ENCODE assay signal across 9 cellular contexts in the genomic region with DNA sequence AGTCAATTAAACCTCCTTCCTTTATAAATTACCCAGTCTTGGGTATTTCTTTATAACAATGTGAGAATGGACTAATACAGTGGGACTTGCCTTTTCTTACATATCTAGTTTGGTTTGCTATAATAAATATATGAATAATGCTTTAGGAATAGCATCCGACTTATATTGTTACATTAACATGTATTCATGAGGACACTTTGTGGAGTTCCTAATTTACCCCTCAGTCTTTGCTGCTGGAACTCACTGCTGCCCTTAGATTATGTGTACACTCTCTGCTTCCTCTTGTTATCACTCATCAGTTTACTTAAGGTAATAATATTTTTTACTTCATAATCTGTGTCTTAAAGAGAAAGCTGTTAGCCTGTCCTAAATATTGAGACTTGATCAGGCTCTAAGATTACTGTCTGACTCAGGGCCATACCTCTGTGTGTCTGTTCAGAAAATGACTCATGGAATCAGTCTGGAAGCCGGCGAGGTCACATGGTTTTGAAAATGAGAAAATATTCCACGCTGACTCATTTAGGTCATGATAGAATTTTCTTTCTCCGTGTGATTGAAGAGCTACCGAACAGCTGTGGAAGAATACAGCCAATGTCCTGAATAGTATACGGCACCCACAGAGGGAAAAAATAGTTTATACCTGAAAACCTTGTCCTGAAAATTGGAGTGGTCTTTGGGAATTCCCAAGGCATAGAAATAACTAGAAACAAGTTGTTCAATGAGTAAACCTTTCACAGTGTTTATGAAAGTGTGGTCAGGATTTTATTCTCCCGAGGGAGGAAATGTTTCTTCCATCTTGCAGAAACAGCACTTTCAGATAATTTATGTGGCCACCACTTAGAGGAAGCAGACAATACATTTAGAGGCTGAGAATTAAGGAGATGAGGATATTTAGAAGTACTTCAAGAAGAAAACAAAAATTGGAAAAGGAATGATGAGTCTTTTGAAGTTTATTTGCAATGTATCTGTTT.
DNase-seq lines count a peak whose midpoint lies in the region; ATAC-seq and TF ChIP-seq lines count a peak whose summit lies in the region.
"Had no signal": no experiment of that assay in that cellular context is flagged by ENCODE, and none has a peak within 500 bp of the region (broad histone marks: within the 10 kb centered on the region; RNA-seq: fewer than 3 reads in every experiment).

No MANE protein-coding gene starts in this region.

- no peak overlapping the region for H4K91ac ChIP-seq in H9 (ENCODE audit: insufficient read length, low read depth, low read length)

- H3K4me1 ChIP-seq in hepatocyte (ENCODE audit: insufficient read depth) (peaks cover 6% of the 10 kb centered on the region), endodermal cell (ENCODE audit: control insufficient read depth, insufficient read depth, low read length) (peaks cover 3% of the 10 kb centered on the region), H9 (ENCODE audit: insufficient read depth, low read length) (no peaks in the 10 kb centered on the region)

- no peaks in the 10 kb centered on the region for H3K79me1 ChIP-seq in H9 (ENCODE audit: insufficient read depth, low read depth, low read length, poor library complexity, severe bottlenecking)

- H3K79me2 ChIP-seq in hepatocyte = no peaks in the 10 kb centered on the region
- H3K79me2 ChIP-seq in H9 (ENCODE audit: insufficient read depth, low read length) = no peaks in the 10 kb centered on the region

- DNase-seq in Calu3 (peak; percentile 59), HS-5 (ENCODE audit: low read depth) (peak; percentile 76), hepatocyte (ENCODE audit: low spot score) (peak; percentile 81), endodermal cell (no peak), H9 (no peak)
- peak; percentile 28 for DNase-seq in activated naive CD8-positive, alpha-beta T cell treated with anti-CD3 and anti-CD28 coated beads, Interleukin-2, amount 50 U/mL, for 24 hours
- peak; percentile 5 to 23 for DNase-seq in stimulated activated CD8-positive, alpha-beta memory T cell treated with anti-CD3 and anti-CD28 coated beads, Interleukin-4, amount 100 ng/mL, for 4 hours (ENCODE audit: low read depth in 2 of 2, low spot score in 1 of 2)

- H2BK15ac ChIP-seq in H9 (ENCODE audit: low read depth, low read length) = no peak overlapping the region

- H3K4me1 Mint-ChIP-seq in Calu3 (ENCODE audit: low read depth, unreplicated experiment) = peaks cover 19% of the 10 kb centered on the region
- peaks cover 27% of the 10 kb centered on the region for H3K4me1 Mint-ChIP-seq in activated naive CD8-positive, alpha-beta T cell treated with anti-CD3 and anti-CD28 coated beads, Interleukin-2, amount 50 U/mL, for 24 hours
- H3K4me1 Mint-ChIP-seq in endodermal cell = peaks cover 3% of the 10 kb centered on the region
- H3K4me1 Mint-ChIP-seq in H9 = no peaks in the 10 kb centered on the region

- H3T11ph ChIP-seq in H9 (ENCODE audit: low read length) = no peak overlapping the region

- peak overlapping the region; percentile 82 for H3K27ac ChIP-seq in hepatocyte
- H3K27ac ChIP-seq in endodermal cell (ENCODE audit: low read depth, low read length) = no peak overlapping the region
- no peak overlapping the region for H3K27ac ChIP-seq in H9 (ENCODE audit: insufficient read length, low read depth, low read length)
- H3K27ac ChIP-seq: neutrophil had no signal

- intact Hi-C loops in Calu3 (cut with micrococcal nuclease; ENCODE audit: unreplicated experiment) = loop anchor here (10.0 kb wide), 1 partner anchor 265 kb away; no protein-coding TSS in a partner anchor

- H4K20me1 ChIP-seq in hepatocyte (ENCODE audit: insufficient read depth, poor library complexity, severe bottlenecking) (no peaks in the 10 kb centered on the region), H9 (ENCODE audit: control insufficient read depth, insufficient read depth, insufficient read length) (no peaks in the 10 kb centered on the region)

- WGBS in hepatocyte (ENCODE audit: low lambda C conversion rate, missing lambda C conversion rate) = 53% methylated on average over 8 of the region's 8 CpGs
- WGBS in endodermal cell (ENCODE audit: insufficient coverage in 1 of 2, insufficient read length in 1 of 2), 2 experiments = 92 to 98% methylated on average over 7 to 8 of the region's 8 CpGs
- WGBS in H9 (ENCODE audit: extremely low coverage, insufficient read length, low lambda C conversion rate) = no CpG with 5 or more reads among the region's 8 CpGs

- no peak overlapping the region for H3K4ac ChIP-seq in H9 (ENCODE audit: low read depth, low read length)

- H2AFZ ChIP-seq in hepatocyte (peak overlapping the region; percentile 17), H9 (ENCODE audit: low read length) (no peak overlapping the region)

- H3K27me3 Mint-ChIP-seq in Calu3 (ENCODE audit: unreplicated experiment) = no peaks in the 10 kb centered on the region
- no peaks in the 10 kb centered on the region for H3K27me3 Mint-ChIP-seq in activated naive CD8-positive, alpha-beta T cell treated with anti-CD3 and anti-CD28 coated beads, Interleukin-2, amount 50 U/mL, for 24 hours
- peaks cover 1% of the 10 kb centered on the region for H3K27me3 Mint-ChIP-seq in endodermal cell (ENCODE audit: insufficient read depth)
- H3K27me3 Mint-ChIP-seq in H9 (ENCODE audit: low read depth) = no peaks in the 10 kb centered on the region

- H3K23ac ChIP-seq in H9 (ENCODE audit: insufficient read length, low read depth, low read length) = no peak overlapping the region

- H3K4me2 ChIP-seq in hepatocyte = peak overlapping the region; percentile 43
- H3K4me2 ChIP-seq in H9 (ENCODE audit: insufficient read depth, insufficient read length, low read length) = no peak overlapping the region

- no peaks in the 10 kb centered on the region for H3K36me3 ChIP-seq in hepatocyte (replicated peaks; ENCODE audit: insufficient read depth, low read depth)
- H3K36me3 ChIP-seq in endodermal cell (ENCODE audit: control insufficient read depth, insufficient read depth, low read length) = no peaks in the 10 kb centered on the region
- H3K36me3 ChIP-seq: neutrophil had no signal

- peak overlapping the region; percentile 65 for H3K4me3 Mint-ChIP-seq in Calu3 (ENCODE audit: low read depth, unreplicated experiment)
- H3K4me3 Mint-ChIP-seq in activated naive CD8-positive, alpha-beta T cell treated with anti-CD3 and anti-CD28 coated beads, Interleukin-2, amount 50 U/mL, for 24 hours = peak overlapping the region; percentile 68
- no peak overlapping the region for H3K4me3 Mint-ChIP-seq in endodermal cell
- H3K4me3 Mint-ChIP-seq in H9 = no peak overlapping the region

- no peaks in the 10 kb centered on the region for H3K9me2 ChIP-seq in hepatocyte (replicated peaks; ENCODE audit: insufficient read depth)

- TF ChIP-seq CTCF in Calu3 (IDR thresholded peaks at IDR 0.05; ENCODE audit: unreplicated experiment) (no peak), hepatocyte (IDR thresholded peaks at IDR 0.05; ENCODE audit: poor library complexity) (no peak), endodermal cell (conservative IDR thresholded peaks at IDR 0.05) (no peak), H9 (conservative IDR thresholded peaks at IDR 0.05) (no peak)

- H3K9me3 ChIP-seq in hepatocyte (ENCODE audit: low read depth) = no peaks in the 10 kb centered on the region
- no peaks in the 10 kb centered on the region for H3K9me3 ChIP-seq in endodermal cell (ENCODE audit: control insufficient read depth, low read length)
- H3K9me3 ChIP-seq in H9 (ENCODE audit: control insufficient read depth, low read depth, low read length) = no peaks in the 10 kb centered on the region
- H3K9me3 ChIP-seq: neutrophil had no signal

- H3K9me3 Mint-ChIP-seq in Calu3 (ENCODE audit: low read depth, unreplicated experiment) (no peaks in the 10 kb centered on the region), endodermal cell (peaks cover 2% of the 10 kb centered on the region), H9 (peaks cover 3% of the 10 kb centered on the region in 2 experiments; a peak in 2 of 5 replicates)
- peaks cover 8% of the 10 kb centered on the region for H3K9me3 Mint-ChIP-seq in activated naive CD8-positive, alpha-beta T cell treated with anti-CD3 and anti-CD28 coated beads, Interleukin-2, amount 50 U/mL, for 24 hours

- H2BK20ac ChIP-seq in H9 (ENCODE audit: low read depth, low read length, poor library complexity, severe bottlenecking) = no peak overlapping the region

- CTCF ChIA-PET in Calu3 (lab: Charles Lee) = interaction anchor here (0.5 kb wide), 1 partner anchor 137 kb away, joined by 3 read pairs; no protein-coding TSS in a partner anchor

- H3K27me3 ChIP-seq in hepatocyte (no peaks in the 10 kb centered on the region), endodermal cell (ENCODE audit: control insufficient read depth, insufficient read depth, low read length, poor library complexity, severe bottlenecking) (no peaks in the 10 kb centered on the region), H9 (ENCODE audit: insufficient read depth, low read length) (no peaks in the 10 kb centered on the region)
- H3K27me3 ChIP-seq: neutrophil had no signal

- no peak overlapping the region for H4K8ac ChIP-seq in H9 (replicated peaks; ENCODE audit: insufficient read length, low read depth, low read length)

- H2BK12ac ChIP-seq in H9 (ENCODE audit: insufficient read length, low read depth, low read length) = no peak overlapping the region

- peak; percentile 78 for ATAC-seq in GM21390 (IDR thresholded peaks at IDR 0.05; ENCODE audit: unreplicated experiment)
- ATAC-seq in activated naive CD8-positive, alpha-beta T cell treated with anti-CD3 and anti-CD28 coated beads, Interleukin-2, amount 50 U/mL, for 24 hours = peak; percentile 99

- no peak overlapping the region for H2BK120ac ChIP-seq in H9 (ENCODE audit: low read depth, low read length, poor library complexity, severe bottlenecking)

- no peak overlapping the region for H4K5ac ChIP-seq in H9 (ENCODE audit: insufficient read length, low read depth, low read length)

- H3K9ac ChIP-seq in endodermal cell (ENCODE audit: extremely low read depth, low read length, poor library complexity, severe bottlenecking) (no peak overlapping the region), H9 (ENCODE audit: extremely low read depth, insufficient read length, low read length) (no peak overlapping the region)

- H2BK5ac ChIP-seq in H9 (ENCODE audit: insufficient read length, low read length) = no peak overlapping the region

- H3K14ac ChIP-seq in H9 (ENCODE audit: insufficient read depth, low read length) = no peak overlapping the region

- H3K4me3 ChIP-seq in hepatocyte (no peak overlapping the region), endodermal cell (ENCODE audit: low read length) (no peak overlapping the region)

- no peak overlapping the region for H2AK5ac ChIP-seq in H9 (ENCODE audit: insufficient read length, low read length)

- no peak overlapping the region for H3K18ac ChIP-seq in H9 (ENCODE audit: insufficient read length, low read depth, low read length)

- H3K23me2 ChIP-seq in H9 (ENCODE audit: insufficient read length, low read depth, low read length, poor library complexity, severe bottlenecking) = no peaks in the 10 kb centered on the region

- no peak overlapping the region for H3K56ac ChIP-seq in H9 (ENCODE audit: insufficient read length, low read depth, low read length)

- H3K36me3 Mint-ChIP-seq in Calu3 (ENCODE audit: insufficient read depth, unreplicated experiment) (peaks cover 9% of the 10 kb centered on the region), endodermal cell (ENCODE audit: low read depth) (peaks cover 2% of the 10 kb centered on the region), H9 (ENCODE audit: insufficient read depth in 1 of 3, low read depth in 3 of 3) (peaks cover 0 to 4% (median 3%) of the 10 kb centered on the region in 3 experiments; a peak in 4 of 7 replicates)
- H3K36me3 Mint-ChIP-seq in activated naive CD8-positive, alpha-beta T cell treated with anti-CD3 and anti-CD28 coated beads, Interleukin-2, amount 50 U/mL, for 24 hours (ENCODE audit: low read depth) = peaks cover 2% of the 10 kb centered on the region

- BruUV-seq in Calu3 (replicated peaks; lab: Mats Ljungman, UMichigan) = no TSS peak

- H3K27ac Mint-ChIP-seq in Calu3 (ENCODE audit: unreplicated experiment) = peak overlapping the region; percentile 99
- H3K27ac Mint-ChIP-seq in activated naive CD8-positive, alpha-beta T cell treated with anti-CD3 and anti-CD28 coated beads, Interleukin-2, amount 50 U/mL, for 24 hours = peak overlapping the region; percentile 85
- no peak overlapping the region for H3K27ac Mint-ChIP-seq in endodermal cell
- H3K27ac Mint-ChIP-seq in H9 = 0 out of 7 replicates have a peak overlapping the region, but pooled peaks of 1 of the 3 experiments have one; percentile 16

Comparison
In these comparisons a context has a peak if more than half of its experiments do, and no peak if none do; other contexts are left out.
1. DNase-seq: peak in Calu3 (single experiment), HS-5 (single experiment), activated naive CD8-positive, alpha-beta T cell treated with anti-CD3 and anti-CD28 coated beads, Interleukin-2, amount 50 U/mL, for 24 hours (single experiment), hepatocyte (single experiment) and stimulated activated CD8-positive, alpha-beta memory T cell treated with anti-CD3 and anti-CD28 coated beads, Interleukin-4, amount 100 ng/mL, for 4 hours (2 of 2); none in endodermal cell (single experiment) and H9 (single experiment).
2. H3K4me3 Mint-ChIP-seq: peak in Calu3 (single experiment) and activated naive CD8-positive, alpha-beta T cell treated with anti-CD3 and anti-CD28 coated beads, Interleukin-2, amount 50 U/mL, for 24 hours (single experiment); none in endodermal cell (single experiment) and H9 (0 of 2).